ENCODE assay signal across 9 cellular contexts in genomic region chr7:100344560-100345287, GRCh38. TPM values are rescaled to one million over a fixed set of nuclear protein-coding genes. Genes with fewer than 3 reads are reported as not detected.
DNase-seq lines count a peak whose midpoint lies in the region; ATAC-seq and TF ChIP-seq lines count a peak whose summit lies in the region.
"Not testable (repeated sequence)": the region's sequence is repeated elsewhere in the genome, so short reads cannot be mapped to it uniquely, and the experiment has no call there.
"Had no signal": no experiment of that assay in that cellular context is flagged by ENCODE, and none has a peak within 500 bp of the region (broad histone marks: within the 10 kb centered on the region; RNA-seq: fewer than 3 reads in every experiment).

No MANE protein-coding gene starts in this region.

- not testable (repeated sequence) for TF ChIP-seq POLR2A in right lobe of liver (IDR thresholded peaks at IDR 0.05)

- not testable (repeated sequence) for H2AFZ ChIP-seq in OCI-LY7 (ENCODE audit: low read length)

- BruUV-seq in OCI-LY7 (replicated peaks; lab: Mats Ljungman, UMichigan) = not testable (repeated sequence)

- peaks cover 6 to 49% (median 40%) of the 10 kb centered on the region in 10 experiments for H3K4me1 ChIP-seq in BLaER1 treated with 17β-estradiol and CSF1 and Interleukin-3, amounts not matched to agents 10 nM and 100 nM
- H3K4me1 ChIP-seq in OCI-LY7 (ENCODE audit: insufficient read depth, low read length, poor library complexity, severe bottlenecking) (peaks cover 49% of the 10 kb centered on the region), right lobe of liver (peaks cover 0 to 11% (median under 1%) of the 10 kb centered on the region in 4 donors)
- not testable (repeated sequence) for H3K4me1 ChIP-seq in colonic mucosa

- peak overlapping the region; percentile 64 to 84 (median 77) for H3K4me2 ChIP-seq in BLaER1 treated with 17β-estradiol and CSF1 and Interleukin-3, amounts not matched to agents 10 nM and 100 nM
- peak overlapping the region; percentile 93 for H3K4me2 ChIP-seq in OCI-LY7 (ENCODE audit: low read length)

- not testable (repeated sequence) for H3K9me2 ChIP-seq in OCI-LY7 (ENCODE audit: insufficient read depth, low read length)

- H3K4me3 ChIP-seq in BLaER1 treated with 17β-estradiol and CSF1 and Interleukin-3, amounts not matched to agents 10 nM and 100 nM = peak overlapping the region in 4 of 10 experiments; percentile 27 to 58 (median 36); a peak in 6 of 20 replicates
- H3K4me3 ChIP-seq in OCI-LY7 (ENCODE audit: low read depth, low read length, poor library complexity, severe bottlenecking) = peak overlapping the region; percentile 57
- H3K4me3 ChIP-seq in colonic mucosa, right lobe of liver: not testable (repeated sequence)

- peak overlapping the region in 10 of 11 experiments; percentile 32 to 80 (median 74); a peak in 19 of 22 replicates for H3K27ac ChIP-seq in BLaER1 treated with 17β-estradiol and CSF1 and Interleukin-3, amounts not matched to agents 10 nM and 100 nM
- H3K27ac ChIP-seq in OCI-LY7 (ENCODE audit: low read depth, low read length, poor library complexity, severe bottlenecking) (peak overlapping the region; percentile 89), right lobe of liver (peak overlapping the region in 1 of 3 donors; percentile 18)
- not testable (repeated sequence) for H3K27ac ChIP-seq in colonic mucosa

- H3K9me3 ChIP-seq in BLaER1 treated with 17β-estradiol and CSF1 and Interleukin-3, amounts not matched to agents 10 nM and 100 nM (replicated peaks in 1 of 11); OCI-LY7 (ENCODE audit: low read length); colonic mucosa; right lobe of liver: not testable (repeated sequence)

- peak overlapping the region in 9 of 11 experiments; percentile 32 to 66 (median 57); a peak in 14 of 22 replicates for H3K9ac ChIP-seq in BLaER1 treated with 17β-estradiol and CSF1 and Interleukin-3, amounts not matched to agents 10 nM and 100 nM
- H3K9ac ChIP-seq in colonic mucosa (ENCODE audit: low read depth in 2 of 2, low read length in 2 of 2) = not testable (repeated sequence)

- intact Hi-C loops in OCI-LY7 (cut with micrococcal nuclease; ENCODE audit: unreplicated experiment) = loop anchor here (10.0 kb wide), 1 partner anchor 210 kb away; no protein-coding TSS in a partner anchor
- intact Hi-C loops in colonic mucosa (cut with DNase I) = loop anchor here (10.0 kb wide), 1 partner anchor 210 kb away; no protein-coding TSS in a partner anchor
- intact Hi-C loops in right lobe of liver (cut with DNase I) = not testable (repeated sequence)

- peak; percentile 90 for ATAC-seq in GM19372 (IDR thresholded peaks at IDR 0.05; ENCODE audit: low read depth, unreplicated experiment)
- ATAC-seq in HG03135 (IDR thresholded peaks at IDR 0.05; ENCODE audit: unreplicated experiment) = peak; percentile 69
- ATAC-seq in right lobe of liver = peak; percentile 90 to 92 (median 91)

- CTCF ChIA-PET in OCI-LY7 (lab: Charles Lee; ENCODE audit: unreplicated experiment) = interaction anchor here (0.5 to 1.3 kb wide), 2 partner anchors 75 to 243 kb away, joined by 3 read pairs; partner anchors contain the start of gene AP4M1

- H3K79me2 ChIP-seq in OCI-LY7 (ENCODE audit: insufficient read depth, low read depth, low read length) = peaks cover 28% of the 10 kb centered on the region; the same call in 1 of the 2 replicates

- H3K36me3 ChIP-seq in BLaER1 treated with 17β-estradiol and CSF1 and Interleukin-3, amounts not matched to agents 10 nM and 100 nM = peaks cover 51 to 80% (median 72%) of the 10 kb centered on the region in 11 experiments
- H3K36me3 ChIP-seq in OCI-LY7 (ENCODE audit: insufficient read depth, low read length) (peaks cover 73% of the 10 kb centered on the region), colonic mucosa (peaks cover 11% of the 10 kb centered on the region), right lobe of liver (peaks cover 0 to 46% (median 23%) of the 10 kb centered on the region in 4 donors)

- TF ChIP-seq CTCF in OCI-LY7 (conservative IDR thresholded peaks at IDR 0.05; ENCODE audit: low read length) = peak; percentile 80
- TF ChIP-seq CTCF in colonic mucosa (IDR thresholded peaks at IDR 0.05) = peak; percentile 53
- TF ChIP-seq CTCF in right lobe of liver (IDR thresholded peaks at IDR 0.05) = peak; percentile 34 to 43 (median 40)

- peak; percentile 95 for DNase-seq in OCI-LY7 (ENCODE audit: low spot score)
- DNase-seq in activated CD8-positive, alpha-beta memory T cell treated with anti-CD3 and anti-CD28 coated beads for 1 hour (ENCODE audit: extremely low read depth in 1 of 2, low read depth in 1 of 2) = peak; percentile 57 to 69
- not testable (repeated sequence) for DNase-seq in colonic mucosa, right lobe of liver
- peak; percentile 69 to 83 for DNase-seq in stimulated activated CD4-positive, alpha-beta T cell treated with anti-CD3 and anti-CD28 coated beads, Interleukin-2, amount 100 ng/mL, for 24 hours

- peaks cover 0 to 62% (median 46%) of the 10 kb centered on the region in 11 experiments; a peak in 19 of 22 replicates for H4K20me1 ChIP-seq in BLaER1 treated with 17β-estradiol and CSF1 and Interleukin-3, amounts not matched to agents 10 nM and 100 nM
- not testable (repeated sequence) for H4K20me1 ChIP-seq in OCI-LY7 (ENCODE audit: insufficient read depth, low read length)

- WGBS in right lobe of liver (ENCODE audit: insufficient coverage, low coverage, low lambda C conversion rate, missing lambda C conversion rate) = 58% methylated on average over 6 of the region's 13 CpGs

- not testable (repeated sequence) for H3K27me3 ChIP-seq in BLaER1 treated with 17β-estradiol and CSF1 and Interleukin-3, amounts not matched to agents 10 nM and 100 nM; colonic mucosa; right lobe of liver

- POLR2A ChIA-PET in OCI-LY7 (lab: Charles Lee) = not testable (repeated sequence)

RNA-seq across cellular contexts. Expression of gene PILRB, which starts 13.2 kb away (rescaled TPM):
- total RNA-seq in OCI-LY7 (2014; rRNA removed; shearing (Covaris generic)) = 90.2 and 102 TPM in 2 replicates
- 95.0 and 106 TPM in 2 replicates for total RNA-seq in OCI-LY7 (2022)
- 10 to 100 TPM; 18.2 to 57.9 TPM for total RNA-seq in colonic mucosa
- total RNA-seq in right lobe of liver = 10 to 100 TPM; 12.0 to 36.2 (median 22.7) TPM

RNA-seq across cellular contexts. Expression of gene PILRA, which starts 28.6 kb away (rescaled TPM):
- 6.4 and 8.0 TPM in 2 replicates for total RNA-seq in OCI-LY7 (2014; rRNA removed; shearing (Covaris generic))
- total RNA-seq in OCI-LY7 (2022) = 13.5 and 16.0 TPM in 2 replicates
- total RNA-seq in colonic mucosa = 1 to 10 TPM; 1.2 to 3.1 TPM
- total RNA-seq in right lobe of liver = 1 to 10 TPM; 1.4 to 7.1 (median 4.0) TPM

RNA-seq across cellular contexts. Expression of gene SPDYE3, which starts 37.2 kb away (rescaled TPM):
- total RNA-seq in OCI-LY7 (2014; rRNA removed; shearing (Covaris generic)) = not detected in 2 replicates
- total RNA-seq in OCI-LY7 (2022) (not detected in 2 replicates), colonic mucosa (not detected), right lobe of liver (not detected)
- total RNA-seq: frontal cortex had no signal
